Comparison of ENCODE assay signal across 1 cellular context in genomic region chr21:27645285-27645684, GRCh38.
TF ChIP-seq lines count a peak whose summit lies in the region.

No MANE protein-coding gene starts in this region.

TF ChIP-seq in HepG2, 621 proteins besides CTCF, POLR2A, EP300 and RAD21 (continued from another document):
- TF ChIP-seq ZFP37 (CRISPR knock-in tag; IDR thresholded peaks at IDR 0.05; ENCODE audit: borderline replicate concordance), result no peak
- TF ChIP-seq NFE2L1 (CRISPR knock-in tag; IDR thresholded peaks at IDR 0.05; ENCODE audit: borderline replicate concordance), result no peak
- TF ChIP-seq ZKSCAN1 (IDR thresholded peaks at IDR 0.05; ENCODE audit: low read length), result no peak
